8 cellular contexts compared by ENCODE assay signal in genomic region chr14:89955418-89956293, GRCh38.
A peak's percentile ranks its signal among the peaks of the same experiment; 100 is the strongest.
DNase-seq lines count a peak whose midpoint lies in the region; ATAC-seq and TF ChIP-seq lines count a peak whose summit lies in the region.

TDP1 (plus strand) TSS chr14:89955927; CDS start chr14:89963115, 7,188 bp downstream.

- H3K27me3 Mint-ChIP-seq in central memory CD8-positive, alpha-beta T cell = no peaks in the 10 kb centered on the region

- peaks cover 37% of the 10 kb centered on the region for H3K4me1 Mint-ChIP-seq in central memory CD8-positive, alpha-beta T cell

- peak; percentile 60 for ATAC-seq in GM19023 (IDR thresholded peaks at IDR 0.05; ENCODE audit: unreplicated experiment)
- peak; percentile 58 for ATAC-seq in HG03280 (IDR thresholded peaks at IDR 0.05; ENCODE audit: unreplicated experiment)
- peak; percentile 67 for ATAC-seq in central memory CD8-positive, alpha-beta T cell (replicated peaks; ENCODE audit: extremely low read depth, poor library complexity, severe bottlenecking)

- H3K4me3 Mint-ChIP-seq in central memory CD8-positive, alpha-beta T cell = peak within 1 kb of the TSS; percentile 85

- H3K36me3 Mint-ChIP-seq in central memory CD8-positive, alpha-beta T cell (ENCODE audit: insufficient read depth) = peaks cover 26% of the 10 kb centered on the region

- H3K4me3 ChIP-seq in AG09309 (ENCODE audit: control insufficient read depth, low read depth, low read length) = peak within 1 kb of the TSS; percentile 85

- TF ChIP-seq CTCF in AG09309 (IDR thresholded peaks at IDR 0.05; ENCODE audit: control insufficient read depth, insufficient read depth, low read depth, low read length, missing control alignments) = no peak

- DNase-seq in AG09309 (ENCODE audit: low read depth) = peak; percentile 73
- peak; percentile 97 for DNase-seq in NCI-H345 treated with DMSO at 0.1 percent for 48 hours (lab: John Stamatoyannopoulos, UW; ENCODE audit: unreplicated experiment)
- DNase-seq in activated CD4-positive, CD25-positive, alpha-beta regulatory T cell treated with anti-CD3 and anti-CD28 coated beads, Interleukin-2, amount 50 U/mL, for 16 hours (ENCODE audit: low read depth, low spot score) = peak; percentile 94
- peak; percentile 90 to 94 for DNase-seq in central memory CD8-positive, alpha-beta T cell (ENCODE audit: low spot score in 2 of 2)
- peak; percentile 99 for DNase-seq in islet precursor cell
- DNase-seq in stimulated activated CD4-positive, alpha-beta T cell treated with anti-CD3 and anti-CD28 coated beads, Interleukin-12 subunit alpha, Interleukin-12 subunit beta, amount 100 ng/mL, for 48 hours (ENCODE audit: low read depth in 2 of 3, low spot score in 1 of 3) = peak; percentile 88 to 96 (median 94)

- no peaks in the 10 kb centered on the region for H3K9me3 Mint-ChIP-seq in central memory CD8-positive, alpha-beta T cell

- H3K27ac Mint-ChIP-seq in central memory CD8-positive, alpha-beta T cell (ENCODE audit: low read depth) = peak within 1 kb of the TSS; percentile 90

Comparison
In these comparisons a context has a peak if more than half of its experiments do, and no peak if none do; other contexts are left out.
1. Peak in every context shown above with its lines: DNase-seq, ATAC-seq and H3K4me3 ChIP-seq.